ENCODE assay signal across 23 cellular contexts in the genomic region with DNA sequence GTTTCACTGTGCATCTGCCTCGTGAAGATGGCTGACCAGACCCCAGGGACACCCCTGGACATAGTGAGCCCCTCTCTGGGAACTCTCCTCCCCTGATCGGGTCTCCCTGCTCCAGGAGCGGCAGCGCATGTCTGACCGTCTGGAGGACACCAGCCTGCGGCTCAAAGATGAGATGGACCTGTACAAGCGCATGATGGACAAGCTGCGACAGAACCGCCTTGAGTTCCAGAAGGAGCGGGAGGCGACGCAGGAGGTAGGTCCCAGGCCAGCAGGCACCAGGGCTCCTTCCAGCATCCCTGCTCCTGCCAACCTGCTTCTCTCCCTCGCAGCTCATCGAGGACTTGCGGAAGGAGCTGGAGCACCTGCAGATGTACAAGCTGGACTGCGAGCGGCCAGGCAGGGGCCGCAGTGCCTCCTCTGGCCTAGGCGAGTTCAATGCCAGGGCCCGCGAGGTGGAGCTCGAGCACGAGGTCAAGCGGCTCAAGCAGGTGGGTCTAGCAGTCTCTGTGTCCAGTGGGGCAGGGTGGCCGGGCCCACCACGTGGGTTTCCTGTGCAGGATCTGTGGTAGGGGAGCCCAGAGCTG.
"Had no signal": no experiment of that assay in that cellular context is flagged by ENCODE, and none has a peak within 500 bp of the region (broad histone marks: within the 10 kb centered on the region; RNA-seq: fewer than 3 reads in every experiment).

No MANE protein-coding gene starts in this region.

- H3K9me3 Mint-ChIP-seq: dendritic cell treated with granulocyte-macrophage colony-stimulating factor and Interleukin-4, amounts not matched to agents 40 ng/mL and 50 ng/mL, for 4 days; natural killer cell; stimulated activated naive CD8-positive, alpha-beta T cell treated with anti-CD3 and anti-CD28 coated beads, Interleukin-15, Interleukin-2, amounts not matched to agents 100 ng/mL and 50 ng/mL, for 24 hours had no signal

- ATAC-seq: foreskin keratinocyte; heart right ventricle; left colon; left ventricle myocardium superior; lower lobe of right lung; natural killer cell; pancreas; stimulated activated naive B cell treated with anti-CD40 and anti-IgM and Interleukin-4, amounts not matched to agents 10 μg/mL and 1 μg/mL and 100 μg/mL, for 72 hours; upper lobe of right lung had no signal

- H3K36me3 Mint-ChIP-seq: natural killer cell had no signal

- H3K9me3 ChIP-seq: colonic mucosa, esophagus muscularis mucosa, lower lobe of right lung, pancreas, sigmoid colon, transverse colon, upper lobe of right lung, uterus had no signal

- H3K4me3 ChIP-seq: colonic mucosa, esophagus muscularis mucosa, heart right ventricle, lower lobe of right lung, pancreas, right atrium auricular region, sigmoid colon, transverse colon, upper lobe of right lung, uterus had no signal

- H3K27me3 ChIP-seq: colonic mucosa, esophagus muscularis mucosa, foreskin keratinocyte, heart right ventricle, pancreas, right atrium auricular region, sigmoid colon, transverse colon, upper lobe of right lung, uterus had no signal

- H3K27me3 Mint-ChIP-seq: dendritic cell treated with granulocyte-macrophage colony-stimulating factor and Interleukin-4, amounts not matched to agents 40 ng/mL and 50 ng/mL, for 4 days; progenitor cell of endocrine pancreas; stimulated activated naive B cell treated with anti-CD40 and anti-IgM and Interleukin-4, amounts not matched to agents 10 μg/mL and 1 μg/mL and 100 μg/mL, for 72 hours; stimulated activated naive CD8-positive, alpha-beta T cell treated with anti-CD3 and anti-CD28 coated beads, Interleukin-15, Interleukin-2, amounts not matched to agents 100 ng/mL and 50 ng/mL, for 24 hours had no signal

- H3K4me3 Mint-ChIP-seq: dendritic cell treated with granulocyte-macrophage colony-stimulating factor and Interleukin-4, amounts not matched to agents 40 ng/mL and 50 ng/mL, for 4 days; natural killer cell; stimulated activated naive B cell treated with anti-CD40 and anti-IgM and Interleukin-4, amounts not matched to agents 10 μg/mL and 1 μg/mL and 100 μg/mL, for 72 hours; stimulated activated naive CD8-positive, alpha-beta T cell treated with anti-CD3 and anti-CD28 coated beads, Interleukin-15, Interleukin-2, amounts not matched to agents 100 ng/mL and 50 ng/mL, for 24 hours had no signal

- H3K27ac Mint-ChIP-seq: dendritic cell treated with granulocyte-macrophage colony-stimulating factor and Interleukin-4, amounts not matched to agents 40 ng/mL and 50 ng/mL, for 4 days; natural killer cell; progenitor cell of endocrine pancreas; stimulated activated naive B cell treated with anti-CD40 and anti-IgM and Interleukin-4, amounts not matched to agents 10 μg/mL and 1 μg/mL and 100 μg/mL, for 72 hours; stimulated activated naive CD8-positive, alpha-beta T cell treated with anti-CD3 and anti-CD28 coated beads, Interleukin-15, Interleukin-2, amounts not matched to agents 100 ng/mL and 50 ng/mL, for 24 hours had no signal

- DNase-seq: colonic mucosa; effector memory CD4-positive, alpha-beta T cell; foreskin keratinocyte; heart right ventricle; hippocampal formation; kidney glomerular epithelial cell; left colon; left ventricle myocardium superior; lower lobe of right lung; natural killer cell; occipital lobe; sigmoid colon; stimulated activated CD4-positive, alpha-beta T cell treated with anti-CD3 and anti-CD28 coated beads, Interleukin-4, amount 100 ng/mL, for 4 hours; stimulated activated naive B cell treated with anti-CD40 and anti-IgM and Interleukin-4, amounts not matched to agents 10 μg/mL and 1 μg/mL and 100 μg/mL, for 72 hours; transverse colon; upper lobe of right lung; uterus had no signal

- H3K36me3 ChIP-seq: right atrium auricular region, sigmoid colon, uterus had no signal

- H3K4me1 ChIP-seq: colonic mucosa, pancreas, transverse colon, uterus had no signal
